8 cellular contexts compared by ENCODE assay signal in genomic region chr7:2232766-2233520, GRCh38. TPM values are rescaled to one million over a fixed set of nuclear protein-coding genes. Genes with fewer than 3 reads are reported as not detected.
A peak's percentile ranks its signal among the peaks of the same experiment; 100 is the strongest.
DNase-seq lines count a peak whose midpoint lies in the region; ATAC-seq lines count a peak whose summit lies in the region.

MAD1L1 (minus strand) TSS chr7:2232945; CDS start chr7:2230133, 2,812 bp downstream.

- peaks cover 6% of the 10 kb centered on the region for H3K4me1 ChIP-seq in effector memory CD4-positive, alpha-beta T cell (ENCODE audit: control insufficient read depth, insufficient read depth, low read length, poor library complexity, severe bottlenecking)

- peaks cover 9% of the 10 kb centered on the region for H3K36me3 ChIP-seq in effector memory CD4-positive, alpha-beta T cell (ENCODE audit: control insufficient read depth, insufficient read depth, low read length)

- H3K27me3 ChIP-seq in effector memory CD4-positive, alpha-beta T cell (replicated peaks; ENCODE audit: control insufficient read depth, insufficient read depth, low read length, poor library complexity, severe bottlenecking): no peaks in the 10 kb centered on the region

- peaks cover 17% of the 10 kb centered on the region for H3K4me1 Mint-ChIP-seq in memory B cell

- H3K27me3 Mint-ChIP-seq in memory B cell: no peaks in the 10 kb centered on the region

- peaks cover 1% of the 10 kb centered on the region for H3K9me3 Mint-ChIP-seq in memory B cell

- H3K4me3 ChIP-seq in effector memory CD4-positive, alpha-beta T cell (ENCODE audit: insufficient read depth, low read depth, low read length, poor library complexity, severe bottlenecking): peak within 1 kb of the TSS; percentile 85

- H3K27ac ChIP-seq in effector memory CD4-positive, alpha-beta T cell (ENCODE audit: insufficient read depth, low read length, poor library complexity, severe bottlenecking): peak within 1 kb of the TSS; percentile 64

- no peaks in the 10 kb centered on the region for H3K9me3 ChIP-seq in effector memory CD4-positive, alpha-beta T cell (ENCODE audit: control insufficient read depth, low read length)

- H3K27ac Mint-ChIP-seq in memory B cell: peak within 1 kb of the TSS; percentile 94

- peak within 1 kb of the TSS; percentile 97 for H3K4me3 Mint-ChIP-seq in memory B cell

- DNase-seq in CD1c-positive myeloid dendritic cell (ENCODE audit: extremely low spot score): peak; percentile 94
- DNase-seq in HPDE6-E6E7 (ENCODE audit: extremely low spot score): peak; percentile 90
- DNase-seq in NK-92 (lab: John Stamatoyannopoulos, UW; ENCODE audit: unreplicated experiment): peak; percentile 25
- DNase-seq in effector memory CD4-positive, alpha-beta T cell: peak; percentile 74 to 84 (median 79)
- peak; percentile 85 to 89 for DNase-seq in memory B cell (ENCODE audit: low spot score in 2 of 2)
- peak; percentile 80 for DNase-seq in stimulated activated CD8-positive, alpha-beta memory T cell treated with anti-CD3 and anti-CD28 coated beads, Interleukin-12 subunit alpha, Interleukin-12 subunit beta, amount 100 ng/mL, for 1 hour (ENCODE audit: low read depth)

- peak; percentile 51 for ATAC-seq in GM19438 (IDR thresholded peaks at IDR 0.05; ENCODE audit: low read depth, unreplicated experiment)
- peak; percentile 68 for ATAC-seq in memory B cell (ENCODE audit: low read depth)

- peaks cover 18% of the 10 kb centered on the region for H3K36me3 Mint-ChIP-seq in memory B cell

- CTCF ChIA-PET in activated CD8-positive, alpha-beta memory T cell treated with anti-CD3 and anti-CD28 coated beads for 36 hours (lab: Charles Lee): no interaction called here

- POLR2A ChIA-PET in activated CD8-positive, alpha-beta memory T cell treated with anti-CD3 and anti-CD28 coated beads for 36 hours (lab: Charles Lee): interaction anchor here (1.3 to 1.5 kb wide), 2 partner anchors 8 to 121 kb away, joined by 5 to 9 read pairs; partner anchors contain the start of gene EIF3B

RNA-seq across cellular contexts. Expression of gene MAD1L1, which starts in this region (rescaled TPM):
- 10 to 100 TPM; 39.4 to 40.8 TPM for total RNA-seq in activated CD8-positive, alpha-beta memory T cell treated with anti-CD3 and anti-CD28 coated beads for 36 hours

Comparison
In these comparisons a context has a peak if more than half of its experiments do, and no peak if none do; other contexts are left out.
1. Peak in every context shown above with its lines: DNase-seq, ATAC-seq, H3K4me3 ChIP-seq and H3K27ac ChIP-seq.
2. DNase-seq: peak in every context shown above with its lines; median percentile 94 in CD1c-positive myeloid dendritic cell; 90 in HPDE6-E6E7; 87 in memory B cell; 80 in stimulated activated CD8-positive, alpha-beta memory T cell treated with anti-CD3 and anti-CD28 coated beads, Interleukin-12 subunit alpha, Interleukin-12 subunit beta, amount 100 ng/mL, for 1 hour; 79 in effector memory CD4-positive, alpha-beta T cell; 25 in NK-92.